8 cellular contexts compared by ENCODE assay signal in the genomic region with DNA sequence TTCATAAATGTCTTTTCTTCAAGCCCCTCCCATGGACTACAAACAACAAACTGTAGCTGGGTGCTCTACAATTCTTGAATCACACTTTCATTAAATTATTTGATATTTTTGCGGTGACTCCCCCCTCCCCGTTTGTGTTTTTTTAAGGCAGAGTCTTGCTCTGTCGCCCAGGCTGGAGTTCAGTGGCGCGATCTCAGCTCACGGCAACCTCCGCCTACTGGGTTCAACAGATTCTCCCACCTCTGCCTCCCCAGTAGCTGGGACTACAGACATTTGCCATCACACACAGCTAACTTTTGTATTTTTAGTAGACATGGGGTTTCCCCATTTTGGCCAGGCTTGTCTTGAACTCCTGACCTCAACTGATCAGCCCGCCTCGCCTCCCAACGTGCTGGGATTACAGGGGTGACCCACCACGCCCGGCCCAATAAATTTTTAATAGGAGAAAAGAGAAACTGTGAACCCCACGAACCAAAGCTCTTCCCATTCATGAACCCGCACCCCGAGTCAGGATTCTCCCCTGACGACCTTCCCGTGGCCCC. TPM values are rescaled to one million over a fixed set of nuclear protein-coding genes. Genes with fewer than 3 reads are reported as not detected.
DNase-seq lines count a peak whose midpoint lies in the region; ATAC-seq and TF ChIP-seq lines count a peak whose summit lies in the region.

No MANE protein-coding gene starts in this region.

- CTCF ChIA-PET in Calu3 (lab: Charles Lee) (no interaction called here), Panc1 (lab: Charles Lee) (interaction anchor here (0.6 kb wide), 1 partner anchor 28 kb away, joined by 3 read pairs; no protein-coding TSS in a partner anchor)

- no peaks in the 10 kb centered on the region for H3K27me3 ChIP-seq in Panc1 (ENCODE audit: control insufficient read depth, insufficient read depth, low read length)
- no peaks in the 10 kb centered on the region for H3K27me3 ChIP-seq in effector memory CD4-positive, alpha-beta T cell (replicated peaks; ENCODE audit: control insufficient read depth, insufficient read depth, low read length, poor library complexity, severe bottlenecking)
- H3K27me3 ChIP-seq in osteoblast (ENCODE audit: insufficient read depth, low read length): no peaks in the 10 kb centered on the region

- intact Hi-C loops in Calu3 (cut with micrococcal nuclease; ENCODE audit: unreplicated experiment) (loop anchor here (5.0 kb wide), 1 partner anchor 44 kb away; no protein-coding TSS in a partner anchor), Panc1 (cut with micrococcal nuclease; ENCODE audit: unreplicated experiment) (no loop called here)

- H3K4me2 ChIP-seq in osteoblast (ENCODE audit: insufficient read depth, low read length): peak overlapping the region; percentile 87

- peak overlapping the region; percentile 100 for H2AFZ ChIP-seq in osteoblast (ENCODE audit: low read length)

- peak overlapping the region; percentile 85 for H3K27ac Mint-ChIP-seq in Calu3 (ENCODE audit: unreplicated experiment)

- no peak for ATAC-seq in Panc1
- no peak for ATAC-seq in GM21786 (IDR thresholded peaks at IDR 0.05; ENCODE audit: unreplicated experiment)
- ATAC-seq in GM21825 (IDR thresholded peaks at IDR 0.05; ENCODE audit: unreplicated experiment): no peak
- no peak for ATAC-seq in GM18520 (IDR thresholded peaks at IDR 0.05; ENCODE audit: unreplicated experiment)

- H4K20me1 ChIP-seq in osteoblast (ENCODE audit: insufficient read depth, low read length): peaks cover 2% of the 10 kb centered on the region

- POLR2A ChIA-PET in Panc1 (lab: Charles Lee): interaction anchor here (0.6 kb wide), 1 partner anchor 55 kb away, joined by 13 read pairs; no protein-coding TSS in a partner anchor

- TF ChIP-seq CTCF in Calu3 (IDR thresholded peaks at IDR 0.05; ENCODE audit: unreplicated experiment) (no peak), Panc1 (IDR thresholded peaks at IDR 0.05) (no peak), osteoblast (IDR thresholded peaks at IDR 0.05; ENCODE audit: extremely low read depth, low read depth, low read length) (no peak)

- no peaks in the 10 kb centered on the region for H3K27me3 Mint-ChIP-seq in Calu3 (ENCODE audit: unreplicated experiment)

- H3K4me1 ChIP-seq in Panc1 (ENCODE audit: control insufficient read depth, insufficient read depth, low read length) (no peaks in the 10 kb centered on the region), osteoblast (ENCODE audit: insufficient read depth, low read length) (peaks cover 6% of the 10 kb centered on the region)
- H3K4me1 ChIP-seq in effector memory CD4-positive, alpha-beta T cell (ENCODE audit: control insufficient read depth, insufficient read depth, low read length, poor library complexity, severe bottlenecking): peaks cover 18% of the 10 kb centered on the region

- in situ Hi-C loops in Panc1 (cut with HindIII; ENCODE audit: low pct_unique_long_range_greater_than_20kb, low sequenced_read_pairs): no loop called here

- no peaks in the 10 kb centered on the region for H3K9me3 Mint-ChIP-seq in Calu3 (ENCODE audit: low read depth, unreplicated experiment)

- DNase-seq in Calu3 (no peak), Panc1 (ENCODE audit: low read depth, low spot score) (no peak), osteoblast (ENCODE audit: insufficient read length, low spot score, missing footprints) (no peak), iPS-NIHi7 (ENCODE audit: extremely low spot score) (no peak)
- DNase-seq in effector memory CD4-positive, alpha-beta T cell: peak in 2 of 3 donors; percentile 12 to 17

- H3K79me2 ChIP-seq in osteoblast (ENCODE audit: insufficient read depth, low read length): peaks cover 47% of the 10 kb centered on the region

- peak overlapping the region; percentile 79 for H3K27ac ChIP-seq in Panc1 (ENCODE audit: low read length)
- peak overlapping the region; percentile 93 for H3K27ac ChIP-seq in effector memory CD4-positive, alpha-beta T cell (ENCODE audit: insufficient read depth, low read length, poor library complexity, severe bottlenecking)
- peak overlapping the region; percentile 99 for H3K27ac ChIP-seq in osteoblast (ENCODE audit: low read depth, low read length)

- peak overlapping the region; percentile 85 for H3K4me3 Mint-ChIP-seq in Calu3 (ENCODE audit: low read depth, unreplicated experiment)

- H3K9me3 ChIP-seq in Panc1 (ENCODE audit: control insufficient read depth, insufficient read depth, low read depth, low read length) (peaks cover 2% of the 10 kb centered on the region; the same call in 1 of the 2 replicates), osteoblast (ENCODE audit: low read depth, low read length) (no peaks in the 10 kb centered on the region)
- no peaks in the 10 kb centered on the region for H3K9me3 ChIP-seq in effector memory CD4-positive, alpha-beta T cell (ENCODE audit: control insufficient read depth, low read length)

- no TSS peak for BruUV-seq in Calu3 (replicated peaks; lab: Mats Ljungman, UMichigan)
- BruUV-seq in Panc1 (replicated peaks; lab: Mats Ljungman, UMichigan): no TSS peak

- H3K4me3 ChIP-seq in Panc1 (ENCODE audit: low read depth in 2 of 2, low read length in 2 of 2): peak overlapping the region; percentile 59 to 78
- peak overlapping the region; percentile 65 for H3K4me3 ChIP-seq in effector memory CD4-positive, alpha-beta T cell (ENCODE audit: insufficient read depth, low read depth, low read length, poor library complexity, severe bottlenecking)
- H3K4me3 ChIP-seq in osteoblast (ENCODE audit: insufficient read depth, low read length): peak overlapping the region; percentile 99

- no peaks in the 10 kb centered on the region for H3K4me1 Mint-ChIP-seq in Calu3 (ENCODE audit: low read depth, unreplicated experiment)

- H3K36me3 Mint-ChIP-seq in Calu3 (ENCODE audit: insufficient read depth, unreplicated experiment): peaks cover 18% of the 10 kb centered on the region

- H3K36me3 ChIP-seq in Panc1 (ENCODE audit: control insufficient read depth, insufficient read depth, low read length): no peaks in the 10 kb centered on the region; the same call in 1 of the 2 replicates
- H3K36me3 ChIP-seq in effector memory CD4-positive, alpha-beta T cell (ENCODE audit: control insufficient read depth, insufficient read depth, low read length): peaks cover 8% of the 10 kb centered on the region
- peaks cover 11% of the 10 kb centered on the region for H3K36me3 ChIP-seq in osteoblast (ENCODE audit: insufficient read depth, low read length)

RNA-seq across cellular contexts. Expression of a gene that starts 0.7 kb away (rescaled TPM):
- 14.9 and 16.4 TPM in 2 replicates for total RNA-seq in Calu3 (2022)
- total RNA-seq in Panc1 (2021; ENCODE audit: unreplicated experiment): 11.4 TPM
- 2.6 TPM for polyA plus RNA-seq in Panc1 (2012; ENCODE audit: insufficient read length)
- total RNA-seq in osteoblast: 14.8 and 18.9 TPM in 2 replicates

RNA-seq across cellular contexts. Expression of a gene that starts 44.8 kb away (rescaled TPM):
- total RNA-seq in Calu3 (2022): 5.0 and 6.6 TPM in 2 replicates
- 8.9 TPM for total RNA-seq in Panc1 (2021; ENCODE audit: unreplicated experiment)
- polyA plus RNA-seq in Panc1 (2012; ENCODE audit: insufficient read length): 6.2 TPM
- total RNA-seq in osteoblast: 4.0 and 5.0 TPM in 2 replicates

Comparison
In these comparisons a context has a peak if more than half of its experiments do, and no peak if none do; other contexts are left out.
1. DNase-seq: peak in effector memory CD4-positive, alpha-beta T cell (2 of 3); none in Calu3 (single experiment), Panc1 (single experiment), osteoblast (single experiment) and iPS-NIHi7 (single experiment).
2. Peak in every context shown above with its lines, with median percentiles within 50 percentile points of each other: H3K27ac ChIP-seq and H3K4me3 ChIP-seq.